Comparison of ENCODE assay signal across 1 cellular context in genomic region chr18:59593291-59593717, GRCh38.
TF ChIP-seq lines count a peak whose summit lies in the region.

No MANE protein-coding gene starts in this region.

TF ChIP-seq in SK-N-SH, 30 proteins besides CTCF, POLR2A, EP300 and RAD21 (continued from another document):
- TF ChIP-seq ZBTB33 (IDR thresholded peaks at IDR 0.05; ENCODE audit: borderline replicate concordance, low read depth) (no peak), FOSL2 (IDR thresholded peaks at IDR 0.05; ENCODE audit: borderline replicate concordance, low read depth) (0 out of 2 replicates have a peak, but pooled peaks have one; percentile 20), POLR2AphosphoS5 (IDR thresholded peaks at IDR 0.05; ENCODE audit: low read depth, low read length) (peak; percentile 38; the same call in 1 of the 2 replicates), TCF12 (IDR thresholded peaks at IDR 0.05) (peak; percentile 95), MEF2A (IDR thresholded peaks at IDR 0.05; ENCODE audit: borderline replicate concordance, low read depth) (no peak), GATA2 (CRISPR knock-in tag; IDR thresholded peaks at IDR 0.05) (no peak), EZH2phosphoT487 (IDR thresholded peaks at IDR 0.05; ENCODE audit: borderline replicate concordance, low read depth) (no peak)
